ENCODE assay signal across 17 cellular contexts in genomic region chr10:53135213-53135896, GRCh38.
DNase-seq lines count a peak whose midpoint lies in the region; ATAC-seq lines count a peak whose summit lies in the region.
"Had no signal": no experiment of that assay in that cellular context is flagged by ENCODE, and none has a peak within 500 bp of the region (broad histone marks: within the 10 kb centered on the region; RNA-seq: fewer than 3 reads in every experiment).

No MANE protein-coding gene starts in this region.

- H3K36me3 Mint-ChIP-seq in activated CD8-positive, alpha-beta T cell treated with anti-CD3 and anti-CD28 coated beads, Interleukin-2, amount 10 ng/mL, durations not matched to agents 7 days and 5 days (ENCODE audit: low read depth), result no peaks in the 10 kb centered on the region
- H3K36me3 Mint-ChIP-seq: WTC11 had no signal

- peak; percentile 79 for DNase-seq in kidney tubule cell (ENCODE audit: low spot score)
- no peak for DNase-seq in activated naive CD4-positive, alpha-beta T cell treated with Interleukin-2 at 50 U/mL for 16 hours
- DNase-seq in activated CD8-positive, alpha-beta memory T cell treated with anti-CD3 and anti-CD28 coated beads for 24 hours, result no peak
- DNase-seq in activated CD8-positive, alpha-beta T cell treated with anti-CD3 and anti-CD28 coated beads, Interleukin-2, amount 10 ng/mL, durations not matched to agents 7 days and 5 days, result no peak
- DNase-seq: activated CD8-positive, alpha-beta memory T cell treated with anti-CD3 and anti-CD28 coated beads, Interleukin-2, amount 50 U/mL, for 48 hours; activated naive CD8-positive, alpha-beta T cell treated with anti-CD3 and anti-CD28 coated beads, Interleukin-2, amount 50 U/mL, for 24 hours; cerebellar nuclear complex; H9; heart left ventricle; lower lobe of right lung; NCI-H2227 treated with DMSO at 0.1 percent for 48 hours had no signal

- peak; percentile 83 for ATAC-seq in GM18867 (IDR thresholded peaks at IDR 0.05; ENCODE audit: unreplicated experiment)
- peak; percentile 59 for ATAC-seq in HG02571 (IDR thresholded peaks at IDR 0.05; ENCODE audit: unreplicated experiment)
- ATAC-seq in HG03354 (IDR thresholded peaks at IDR 0.05; ENCODE audit: poor library complexity, severe bottlenecking, unreplicated experiment), result peak; percentile 91
- ATAC-seq in GM21576 (IDR thresholded peaks at IDR 0.05; ENCODE audit: unreplicated experiment), result no peak
- no peak for ATAC-seq in activated CD8-positive, alpha-beta T cell treated with anti-CD3 and anti-CD28 coated beads, Interleukin-2, amount 10 ng/mL, durations not matched to agents 7 days and 5 days
- ATAC-seq: activated naive CD8-positive, alpha-beta T cell treated with anti-CD3 and anti-CD28 coated beads, Interleukin-2, amount 50 U/mL, for 24 hours; heart left ventricle; lower lobe of right lung; WTC11 had no signal

- POLR2A ChIA-PET in activated CD8-positive, alpha-beta T cell treated with anti-CD3 and anti-CD28 coated beads, Interleukin-2, amount 10 ng/mL, durations not matched to agents 7 days and 5 days (lab: Charles Lee), result no interaction called here

- no peak overlapping the region for H3K4me3 Mint-ChIP-seq in activated CD8-positive, alpha-beta T cell treated with anti-CD3 and anti-CD28 coated beads, Interleukin-2, amount 10 ng/mL, durations not matched to agents 7 days and 5 days
- H3K4me3 Mint-ChIP-seq: activated naive CD8-positive, alpha-beta T cell treated with anti-CD3 and anti-CD28 coated beads, Interleukin-2, amount 50 U/mL, for 24 hours; B cell; H9; WTC11 had no signal

- no peak overlapping the region for H3K27ac Mint-ChIP-seq in activated CD8-positive, alpha-beta T cell treated with anti-CD3 and anti-CD28 coated beads, Interleukin-2, amount 10 ng/mL, durations not matched to agents 7 days and 5 days
- H3K27ac Mint-ChIP-seq: activated naive CD8-positive, alpha-beta T cell treated with anti-CD3 and anti-CD28 coated beads, Interleukin-2, amount 50 U/mL, for 24 hours; B cell; H9; WTC11 had no signal

- H3K9me3 Mint-ChIP-seq in activated CD8-positive, alpha-beta T cell treated with anti-CD3 and anti-CD28 coated beads, Interleukin-2, amount 10 ng/mL, durations not matched to agents 7 days and 5 days (ENCODE audit: insufficient read depth), result peaks cover 3% of the 10 kb centered on the region
- H3K9me3 Mint-ChIP-seq: H9, WTC11 had no signal

- H3K4me1 Mint-ChIP-seq in activated CD8-positive, alpha-beta T cell treated with anti-CD3 and anti-CD28 coated beads, Interleukin-2, amount 10 ng/mL, durations not matched to agents 7 days and 5 days (ENCODE audit: low read depth), result no peaks in the 10 kb centered on the region
- H3K4me1 Mint-ChIP-seq: activated naive CD8-positive, alpha-beta T cell treated with anti-CD3 and anti-CD28 coated beads, Interleukin-2, amount 50 U/mL, for 24 hours; B cell had no signal

- CTCF ChIA-PET in activated CD8-positive, alpha-beta T cell treated with anti-CD3 and anti-CD28 coated beads, Interleukin-2, amount 10 ng/mL, durations not matched to agents 7 days and 5 days (lab: Charles Lee), result no interaction called here

- no peaks in the 10 kb centered on the region for H3K27me3 Mint-ChIP-seq in activated CD8-positive, alpha-beta T cell treated with anti-CD3 and anti-CD28 coated beads, Interleukin-2, amount 10 ng/mL, durations not matched to agents 7 days and 5 days (ENCODE audit: low read depth)
- H3K27me3 Mint-ChIP-seq: activated naive CD8-positive, alpha-beta T cell treated with anti-CD3 and anti-CD28 coated beads, Interleukin-2, amount 50 U/mL, for 24 hours; B cell had no signal

Comparison
In these comparisons a context has a peak if more than half of its experiments do, and no peak if none do; other contexts are left out.
1. ATAC-seq: peak in GM18867 (single experiment), HG02571 (single experiment) and HG03354 (single experiment); none in GM21576 (single experiment) and activated CD8-positive, alpha-beta T cell treated with anti-CD3 and anti-CD28 coated beads, Interleukin-2, amount 10 ng/mL, durations not matched to agents 7 days and 5 days (single experiment).